Comparison of ENCODE assay signal across 8 cellular contexts in the genomic region with DNA sequence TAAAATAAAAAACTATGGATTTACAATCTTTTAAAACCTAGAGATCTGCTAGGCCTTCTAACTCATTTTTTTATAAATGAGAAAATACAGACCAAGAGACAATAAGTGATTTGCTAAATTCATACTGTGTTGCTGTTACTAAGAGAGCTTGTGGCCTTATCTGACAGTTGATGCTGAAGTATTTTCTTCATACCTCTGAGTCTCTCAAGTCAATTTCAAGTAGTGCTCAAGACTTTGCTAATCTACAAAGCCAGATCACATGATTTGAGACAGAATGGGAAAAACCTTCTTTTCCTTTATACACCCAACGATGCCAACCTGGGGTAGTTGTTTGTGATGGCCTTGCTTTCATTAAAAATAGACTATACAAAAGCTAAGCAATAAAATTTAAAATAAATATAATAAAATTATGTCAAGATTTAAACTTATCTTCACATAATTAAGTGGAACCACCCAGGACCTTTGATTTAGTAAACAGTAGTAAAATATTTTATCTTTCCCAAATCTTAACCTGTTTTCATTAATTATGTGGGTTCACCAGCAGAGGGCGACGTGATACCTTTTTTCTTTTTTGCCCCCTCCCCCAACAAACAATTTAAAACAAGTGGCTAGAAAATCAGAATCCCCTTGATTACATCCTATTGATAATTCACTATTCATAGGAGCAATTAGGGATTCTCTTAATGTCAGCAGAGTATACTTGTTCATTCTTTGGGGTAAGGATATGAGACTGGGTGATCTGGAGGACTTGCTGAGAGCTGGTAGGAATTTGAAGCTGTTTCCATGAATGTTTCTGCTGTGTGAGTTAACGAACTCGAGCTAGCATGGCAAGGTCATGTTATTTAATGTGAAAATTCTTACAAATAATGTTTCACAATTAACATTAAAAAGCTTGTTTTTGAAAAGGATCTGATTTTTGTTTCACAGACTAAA. TPM values are rescaled to one million over a fixed set of nuclear protein-coding genes. Genes with fewer than 3 reads are reported as not detected.
DNase-seq lines count a peak whose midpoint lies in the region; ATAC-seq and TF ChIP-seq lines count a peak whose summit lies in the region.

No MANE protein-coding gene starts in this region.

- no TSS peak for BruUV-seq in mammary epithelial cell (replicated peaks; lab: Mats Ljungman, UMichigan)

- no peaks in the 10 kb centered on the region for H3K79me2 ChIP-seq in mammary epithelial cell (ENCODE audit: insufficient read depth, low read length)

- 21% methylated on average over 5 of the region's 5 CpGs for WGBS in mammary epithelial cell (ENCODE audit: low coverage, missing lambda C conversion rate)

- no peak overlapping the region for H2AFZ ChIP-seq in mammary epithelial cell (ENCODE audit: low read depth, low read length)

- TF ChIP-seq CTCF in LNCaP clone FGC (IDR thresholded peaks at IDR 0.05; ENCODE audit: control insufficient read depth, extremely low read depth, insufficient read depth) (peak; percentile 46), mammary epithelial cell (conservative IDR thresholded peaks at IDR 0.05 in 1 of 2, IDR thresholded peaks at IDR 0.05 in 1 of 2; ENCODE audit: extremely low read depth in 1 of 2, insufficient read depth in 1 of 2, low read depth in 1 of 2, low read length in 2 of 2) (peak; percentile 30 to 42), osteocyte (IDR thresholded peaks at IDR 0.05) (peak; percentile 53)

- DNase-seq in NCI-H1694 (lab: John Stamatoyannopoulos, UW) (peak; percentile 4), NCI-H1694 treated with DMSO at 0.1 percent for 48 hours (lab: John Stamatoyannopoulos, UW) (no peak), LNCaP clone FGC (ENCODE audit: low read depth) (no peak), mammary epithelial cell (no peak), osteocyte (ENCODE audit: extremely low spot score, unreplicated experiment) (no peak), T-helper 17 cell (no peak), HEK293T (ENCODE audit: extremely low spot score) (no peak)

- H3K4me3 ChIP-seq in LNCaP clone FGC (ENCODE audit: low read depth, low read length) (no peak overlapping the region), mammary epithelial cell (replicated peaks in 1 of 3; ENCODE audit: insufficient read depth in 1 of 3, low read depth in 2 of 3, low read length in 3 of 3) (no peak overlapping the region)

- H3K27ac ChIP-seq in mammary epithelial cell (ENCODE audit: insufficient read depth, low read depth, low read length): no peak overlapping the region

- H3K4me1 Mint-ChIP-seq in osteocyte (ENCODE audit: unreplicated experiment) (peaks cover 13% of the 10 kb centered on the region), T-helper 17 cell (peaks cover 2% of the 10 kb centered on the region)

- H3K27me3 Mint-ChIP-seq in osteocyte (ENCODE audit: unreplicated experiment) (peaks cover 55% of the 10 kb centered on the region), T-helper 17 cell (peaks cover 12% of the 10 kb centered on the region)

- no peaks in the 10 kb centered on the region for H3K9me3 Mint-ChIP-seq in osteocyte (ENCODE audit: unreplicated experiment)

- no peak for ATAC-seq in T-helper 17 cell
- no peak for ATAC-seq in HG03571 (IDR thresholded peaks at IDR 0.05; ENCODE audit: unreplicated experiment)

- H3K27ac Mint-ChIP-seq in osteocyte (ENCODE audit: unreplicated experiment) (no peak overlapping the region), T-helper 17 cell (no peak overlapping the region)

- H3K4me2 ChIP-seq in mammary epithelial cell (ENCODE audit: insufficient read depth, low read depth, low read length): no peak overlapping the region

- CTCF ChIA-PET in mammary epithelial cell (lab: Charles Lee; ENCODE audit: low non-redundant PET) (interaction anchor here (1.0 kb wide), 1 partner anchor 248 kb away, joined by 3 read pairs; no protein-coding TSS in a partner anchor), HEK293T (lab: Yijun Ruan, JAX) (interaction anchor here (0.6 to 1.6 kb wide), 9 partner anchors 10 to 380 kb away, joined by 3 to 5 read pairs (median 4); no protein-coding TSS in a partner anchor)

- H3K9me3 ChIP-seq in mammary epithelial cell (replicated peaks; ENCODE audit: insufficient read depth, low read length): no peaks in the 10 kb centered on the region
- H3K9me3 ChIP-seq in T-helper 17 cell (ENCODE audit: control insufficient read depth, low read length, poor library complexity, severe bottlenecking): no peaks in the 10 kb centered on the region

- dilution Hi-C loops in mammary epithelial cell (cut with HindIII; ENCODE audit: low sequenced_read_pairs): no loop called here

- POLR2A ChIA-PET in HEK293T (lab: Yijun Ruan, JAX): no interaction called here

- H3K9ac ChIP-seq in mammary epithelial cell (ENCODE audit: insufficient read depth, low read length): no peak overlapping the region

- no peaks in the 10 kb centered on the region for H3K27me3 ChIP-seq in mammary epithelial cell (ENCODE audit: insufficient read depth, low read length)

- no peaks in the 10 kb centered on the region for H3K4me1 ChIP-seq in mammary epithelial cell (ENCODE audit: insufficient read depth, low read length)

- H3K36me3 Mint-ChIP-seq in osteocyte (ENCODE audit: unreplicated experiment) (no peaks in the 10 kb centered on the region), T-helper 17 cell (ENCODE audit: low read depth) (no peaks in the 10 kb centered on the region)

- intact Hi-C loops in mammary epithelial cell (cut with micrococcal nuclease): loop anchor here (1.0 to 10.0 kb wide), 3 partner anchors 234 to 1302 kb away; no protein-coding TSS in a partner anchor

- H3K36me3 ChIP-seq in mammary epithelial cell (ENCODE audit: insufficient read depth, low read length): no peaks in the 10 kb centered on the region

- in situ Hi-C loops in mammary epithelial cell (cut with MboI; ENCODE audit: low sequenced_read_pairs in 2 of 2): loop anchor here (10.0 to 25.0 kb wide), 2 partner anchors 251 to 1292 kb away; no protein-coding TSS in a partner anchor

- no peaks in the 10 kb centered on the region for H4K20me1 ChIP-seq in mammary epithelial cell (ENCODE audit: insufficient read depth, low read length)

- no peak overlapping the region for H3K4me3 Mint-ChIP-seq in osteocyte (ENCODE audit: unreplicated experiment)
- no peak overlapping the region for H3K4me3 Mint-ChIP-seq in T-helper 17 cell

TF ChIP-seq in HEK293T, 16 proteins besides CTCF, POLR2A, EP300 and RAD21:
- TF ChIP-seq FOXK2 (IDR thresholded peaks at IDR 0.05) (no peak), LEF1 (IDR thresholded peaks at IDR 0.05; ENCODE audit: borderline replicate concordance) (no peak), CTBP1 (IDR thresholded peaks at IDR 0.05; ENCODE audit: borderline replicate concordance) (no peak), L3MBTL2 (conservative IDR thresholded peaks at IDR 0.05) (no peak), FOXA1 (IDR thresholded peaks at IDR 0.05) (no peak), ELF4 (IDR thresholded peaks at IDR 0.05) (no peak), NFRKB (IDR thresholded peaks at IDR 0.05) (no peak), SP1 (IDR thresholded peaks at IDR 0.05) (no peak), FOXM1 (IDR thresholded peaks at IDR 0.05; ENCODE audit: borderline replicate concordance) (no peak), ZNF384 (IDR thresholded peaks at IDR 0.05) (no peak), ARNT (IDR thresholded peaks at IDR 0.05) (no peak), SUZ12 (IDR thresholded peaks at IDR 0.05) (no peak), TARDBP (IDR thresholded peaks at IDR 0.05) (no peak), HDGF (IDR thresholded peaks at IDR 0.05; ENCODE audit: borderline replicate concordance) (no peak), BHLHE40 (IDR thresholded peaks at IDR 0.05; ENCODE audit: borderline replicate concordance) (no peak)
- TF ChIP-seq, protein P1, sequence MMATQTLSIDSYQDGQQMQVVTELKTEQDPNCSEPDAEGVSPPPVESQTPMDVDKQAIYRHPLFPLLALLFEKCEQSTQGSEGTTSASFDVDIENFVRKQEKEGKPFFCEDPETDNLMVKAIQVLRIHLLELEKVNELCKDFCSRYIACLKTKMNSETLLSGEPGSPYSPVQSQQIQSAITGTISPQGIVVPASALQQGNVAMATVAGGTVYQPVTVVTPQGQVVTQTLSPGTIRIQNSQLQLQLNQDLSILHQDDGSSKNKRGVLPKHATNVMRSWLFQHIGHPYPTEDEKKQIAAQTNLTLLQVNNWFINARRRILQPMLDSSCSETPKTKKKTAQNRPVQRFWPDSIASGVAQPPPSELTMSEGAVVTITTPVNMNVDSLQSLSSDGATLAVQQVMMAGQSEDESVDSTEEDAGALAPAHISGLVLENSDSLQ (IDR thresholded peaks at IDR 0.05): no peak

RNA-seq across cellular contexts. Expression of a gene that starts 49.6 kb away (rescaled TPM):
- not detected for total RNA-seq in mammary epithelial cell
- polyA plus RNA-seq in mammary epithelial cell: not detected
- polyA minus RNA-seq in mammary epithelial cell: not detected
- total RNA-seq in osteocyte: not detected in 2 replicates
- not detected for total RNA-seq in T-helper 17 cell
